In the genomic region with DNA sequence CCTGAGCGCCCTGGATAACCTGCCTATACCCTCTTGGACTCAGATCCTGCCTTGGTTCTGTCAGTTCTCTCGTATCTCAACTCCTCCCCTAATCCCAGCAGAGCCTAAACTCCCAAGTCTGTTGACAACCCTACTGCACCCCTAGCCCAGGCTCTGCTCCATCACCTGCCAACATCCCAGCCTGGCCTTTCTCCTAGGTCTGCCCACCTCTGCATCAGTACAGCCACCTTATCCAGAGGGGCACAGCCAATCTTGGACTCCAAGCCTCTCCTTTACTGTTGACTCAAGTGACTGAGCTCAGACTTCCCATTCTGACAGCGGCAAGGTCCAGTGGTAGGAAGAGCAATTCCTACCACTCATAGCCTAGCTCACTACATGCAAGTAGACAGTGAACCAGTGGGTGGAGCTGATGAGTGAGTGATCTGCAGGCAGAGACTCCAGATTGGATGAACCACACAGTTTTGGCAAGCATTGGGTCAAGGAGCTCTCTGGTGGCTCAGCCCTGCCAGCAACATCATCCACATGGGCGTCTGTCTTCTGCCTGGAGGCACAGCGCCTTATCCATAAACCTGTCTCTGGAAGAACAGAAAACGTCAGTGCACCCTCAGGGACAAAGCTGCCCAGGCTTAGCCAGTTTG, we compare ENCODE assay signal across 10 cellular contexts. TPM values are rescaled to one million over a fixed set of nuclear protein-coding genes. Genes with fewer than 3 reads are reported as not detected.
A peak's percentile ranks its signal among the peaks of the same experiment; 100 is the strongest.
DNase-seq lines count a peak whose midpoint lies in the region; ATAC-seq and TF ChIP-seq lines count a peak whose summit lies in the region.
"Had no signal": no experiment of that assay in that cellular context is flagged by ENCODE, and none has a peak within 500 bp of the region (broad histone marks: within the 10 kb centered on the region; RNA-seq: fewer than 3 reads in every experiment).

No MANE protein-coding gene starts in this region.

- TF ChIP-seq CTCF in BJ (IDR thresholded peaks at IDR 0.05; ENCODE audit: insufficient read depth, low read depth, low read length) (0 out of 2 replicates have a peak, but pooled peaks have one; percentile 13), GM12873 (IDR thresholded peaks at IDR 0.05; ENCODE audit: insufficient read depth, low read depth, low read length, missing control alignments) (peak; percentile 47), OCI-LY7 (conservative IDR thresholded peaks at IDR 0.05; ENCODE audit: low read length) (peak; percentile 65), foreskin keratinocyte (conservative IDR thresholded peaks at IDR 0.05) (peak; percentile 46), transverse colon (IDR thresholded peaks at IDR 0.05) (no peak)

- 83 to 89% methylated on average over 3 to 6 of the region's 6 CpGs for WGBS in transverse colon (ENCODE audit: low coverage in 1 of 2), 2 donors

- in situ Hi-C loops in transverse colon (cut with MboI; ENCODE audit: low pct_ligation_motif_present in 1 of 4, low pct_unique_long_range_greater_than_20kb in 1 of 4, low sequenced_read_pairs in 3 of 4): loop anchor here in 2 of 4 donors (5.0 to 10.0 kb wide), 2 partner anchors 181 to 184 kb away; no protein-coding TSS in a partner anchor

- H3K27me3 ChIP-seq in BJ (ENCODE audit: control insufficient read depth, insufficient read depth, low read length) (no peaks in the 10 kb centered on the region), foreskin keratinocyte (no peaks in the 10 kb centered on the region), transverse colon (no peaks in the 10 kb centered on the region)

- H3K4me1 ChIP-seq in OCI-LY7 (ENCODE audit: insufficient read depth, low read length, poor library complexity, severe bottlenecking) (no peaks in the 10 kb centered on the region), foreskin keratinocyte (no peaks in the 10 kb centered on the region), transverse colon (no peaks in the 10 kb centered on the region)

- H3K79me2 ChIP-seq in OCI-LY7 (ENCODE audit: insufficient read depth, low read depth, low read length): no peaks in the 10 kb centered on the region

- no peak overlapping the region for H2AFZ ChIP-seq in OCI-LY7 (ENCODE audit: low read length)

- no peaks in the 10 kb centered on the region for H4K20me1 ChIP-seq in OCI-LY7 (ENCODE audit: insufficient read depth, low read length)

- TF ChIP-seq EP300 in transverse colon (IDR thresholded peaks at IDR 0.05; ENCODE audit: low read depth): no peak

- intact Hi-C loops in OCI-LY7 (cut with micrococcal nuclease; ENCODE audit: unreplicated experiment) (no loop called here), posterior cingulate gyrus (cut with DNase I) (no loop called here), transverse colon (cut with DNase I; ENCODE audit: low total_unique reads) (no loop called here)

- H3K4me3 ChIP-seq in BJ (ENCODE audit: low read depth, low read length): no peak overlapping the region
- no peak overlapping the region for H3K4me3 ChIP-seq in OCI-LY7 (ENCODE audit: low read depth, low read length, poor library complexity, severe bottlenecking)
- no peak overlapping the region for H3K4me3 ChIP-seq in transverse colon

- no TSS peak for BruUV-seq in OCI-LY7 (replicated peaks; lab: Mats Ljungman, UMichigan)

- H3K27ac ChIP-seq in OCI-LY7 (ENCODE audit: low read depth, low read length, poor library complexity, severe bottlenecking): no peak overlapping the region
- H3K27ac ChIP-seq in foreskin keratinocyte: no peak overlapping the region
- H3K27ac ChIP-seq in transverse colon: no peak overlapping the region
- H3K27ac ChIP-seq: epithelial cell of prostate had no signal

- no peaks in the 10 kb centered on the region for H3K9me3 ChIP-seq in OCI-LY7 (ENCODE audit: low read length)
- H3K9me3 ChIP-seq in transverse colon: peaks cover 0 to 5% of the 10 kb centered on the region in 2 donors

- CTCF ChIA-PET in BJ (lab: Yijun Ruan, JAX) (interaction anchor here (0.7 to 1.2 kb wide), 4 partner anchors 14 to 199 kb away, joined by 3 read pairs; partner anchors contain the start of gene XPA), OCI-LY7 (lab: Charles Lee; ENCODE audit: unreplicated experiment) (no interaction called here)

- POLR2A ChIA-PET in BJ (lab: Charles Lee) (no interaction called here), OCI-LY7 (lab: Charles Lee) (no interaction called here)

- H3K9me2 ChIP-seq in OCI-LY7 (ENCODE audit: insufficient read depth, low read length): no peaks in the 10 kb centered on the region

- no peak for DNase-seq in BJ (ENCODE audit: low read depth)
- peak; percentile 37 for DNase-seq in OCI-LY7 (ENCODE audit: low spot score)
- DNase-seq in foreskin keratinocyte: peak in 1 of 2 donors; percentile 55
- no peak for DNase-seq in posterior cingulate gyrus
- no peak for DNase-seq in hepatic stellate cell (ENCODE audit: low spot score)
- DNase-seq in transverse colon: no peak

- H3K4me2 ChIP-seq in OCI-LY7 (ENCODE audit: low read length): no peak overlapping the region

- H3K36me3 ChIP-seq in BJ (ENCODE audit: control insufficient read depth, insufficient read depth, low read length) (no peaks in the 10 kb centered on the region), OCI-LY7 (ENCODE audit: insufficient read depth, low read length) (no peaks in the 10 kb centered on the region), transverse colon (no peaks in the 10 kb centered on the region)

- no peak for TF ChIP-seq POLR2A in transverse colon (IDR thresholded peaks at IDR 0.05)

- ATAC-seq in foreskin keratinocyte (peak; percentile 78), GM19455 (IDR thresholded peaks at IDR 0.05; ENCODE audit: unreplicated experiment) (no peak)

RNA-seq across cellular contexts. Expression of gene TRMO, which starts 26.5 kb away (rescaled TPM):
- polyA plus RNA-seq in BJ (2011; rRNA removed) (11.2 and 17.2 TPM in 2 replicates), foreskin keratinocyte (6.2 and 7.9 TPM in 2 replicates)
- 5.9 and 6.2 TPM in 2 replicates for polyA minus RNA-seq in BJ (2011; rRNA and poly(A)+ RNA removed)
- total RNA-seq in OCI-LY7 (2014; rRNA removed; shearing (Covaris generic)): 17.6 and 34.7 TPM in 2 replicates
- total RNA-seq in OCI-LY7 (2022) (9.3 and 10.9 TPM in 2 replicates), foreskin keratinocyte (10.3 and 11.4 TPM in 2 replicates), transverse colon (10 to 100 TPM; 25.6 to 37.8 (median 31.1) TPM)

RNA-seq across cellular contexts. Expression of gene HEMGN, which starts 42.2 kb away (rescaled TPM):
- not detected in 2 replicates for polyA plus RNA-seq in BJ (2011; rRNA removed)
- polyA minus RNA-seq in BJ (2011; rRNA and poly(A)+ RNA removed): not detected in 2 replicates
- 4.3 and 5.4 TPM in 2 replicates for total RNA-seq in OCI-LY7 (2014; rRNA removed; shearing (Covaris generic))
- total RNA-seq in OCI-LY7 (2022): 3.3 and 3.8 TPM in 2 replicates
- total RNA-seq in foreskin keratinocyte: not detected in 2 replicates
- polyA plus RNA-seq in foreskin keratinocyte: not detected in 2 replicates
- not detected for total RNA-seq in transverse colon

RNA-seq across cellular contexts. Expression of gene FOXE1, which starts 42.8 kb away (rescaled TPM):
- polyA plus RNA-seq in BJ (2011; rRNA removed) (4.9 and 5.3 TPM in 2 replicates), foreskin keratinocyte (0.09 and 0.30 TPM in 2 replicates)
- polyA minus RNA-seq in BJ (2011; rRNA and poly(A)+ RNA removed): 3.0 and 4.0 TPM in 2 replicates
- not detected in 2 replicates for total RNA-seq in OCI-LY7 (2014; rRNA removed; shearing (Covaris generic))
- total RNA-seq in OCI-LY7 (2022) (not detected in 2 replicates), foreskin keratinocyte (0.17 and 0.32 TPM in 2 replicates), transverse colon (not detected)
- total RNA-seq: myocyte had no signal

Comparison
In these comparisons a context has a peak if more than half of its experiments do, and no peak if none do; other contexts are left out.
1. CTCF ChIP-seq: peak in BJ (single experiment), GM12873 (single experiment), OCI-LY7 (single experiment) and foreskin keratinocyte (single experiment); none in transverse colon (0 of 5).